Comparison of ENCODE assay signal across 8 cellular contexts in genomic region chrX:115616943-115617563, GRCh38. TPM values are rescaled to one million over a fixed set of nuclear protein-coding genes. Genes with fewer than 3 reads are reported as not detected.
DNase-seq lines count a peak whose midpoint lies in the region; ATAC-seq, FAIRE-seq and TF ChIP-seq lines count a peak whose summit lies in the region.

No MANE protein-coding gene starts in this region.

- peaks cover 0 to 5% (median 1%) of the 10 kb centered on the region in 4 experiments; a peak in 3 of 8 replicates for H3K36me3 ChIP-seq in H1 (ENCODE audit: control insufficient read depth in 2 of 4, insufficient read depth in 4 of 4, low read length in 3 of 4)

- H2BK120ac ChIP-seq in H1 (replicated peaks; ENCODE audit: low read depth, low read length), result no peak overlapping the region

- H3K4me3 ChIP-seq in H1 (ENCODE audit: extremely low read depth in 1 of 4, insufficient read depth in 2 of 4, low read depth in 3 of 4, low read length in 4 of 4), result no peak overlapping the region

- TF ChIP-seq CTCF in H1 (IDR thresholded peaks at IDR 0.05; ENCODE audit: control extremely low read depth in 1 of 3, insufficient read depth in 1 of 3, low read depth in 1 of 3, low read length in 3 of 3), result no peak

- no peak overlapping the region for H2BK20ac ChIP-seq in H1 (ENCODE audit: low read length)

- no peaks in the 10 kb centered on the region for H3K23me2 ChIP-seq in H1 (ENCODE audit: low read depth, low read length)

- peak; percentile 93 for FAIRE-seq in H1 (lab: Jason Lieb, UNC)

- H3K27ac ChIP-seq in H1 (ENCODE audit: low read depth, low read length), result no peak overlapping the region

- POLR2A ChIA-PET in H1 (lab: Charles Lee; ENCODE audit: partially characterized antibody), result no interaction called here

- ATAC-seq in GM21360 (IDR thresholded peaks at IDR 0.05; ENCODE audit: unreplicated experiment) (peak; percentile 100), HG03521 (IDR thresholded peaks at IDR 0.05; ENCODE audit: unreplicated experiment) (peak; percentile 98)

- H3K9me3 ChIP-seq in H1 (ENCODE audit: insufficient read depth in 2 of 2, low read depth in 1 of 2, low read length in 1 of 2), result no peaks in the 10 kb centered on the region

- H4K20me1 ChIP-seq in H1 (replicated peaks in 1 of 2; ENCODE audit: control insufficient read depth in 1 of 2, insufficient read depth in 2 of 2, low read length in 2 of 2), result no peaks in the 10 kb centered on the region

- no peak overlapping the region for H4K5ac ChIP-seq in H1 (ENCODE audit: insufficient read length, low read depth, low read length)

- H2AFZ ChIP-seq in H1 (ENCODE audit: low read length), result no peak overlapping the region

- H2AK5ac ChIP-seq in H1 (ENCODE audit: low read depth, low read length), result no peak overlapping the region

- H3K79me1 ChIP-seq in H1 (ENCODE audit: low read depth, low read length), result no peaks in the 10 kb centered on the region

- H2BK5ac ChIP-seq in H1 (ENCODE audit: low read depth, low read length), result no peak overlapping the region

- TF ChIP-seq RAD21 in H1 (IDR thresholded peaks at IDR 0.05 in 1 of 2, conservative IDR thresholded peaks at IDR 0.05 in 1 of 2; ENCODE audit: low read depth in 2 of 2, low read length in 2 of 2), result no peak

- H3K27me3 ChIP-seq in H1 (replicated peaks in 1 of 4; ENCODE audit: control insufficient read depth in 3 of 4, extremely low read depth in 1 of 4, insufficient read depth in 3 of 4, low read length in 3 of 4), result no peaks in the 10 kb centered on the region

- H3K4me1 ChIP-seq in H1 (replicated peaks in 1 of 4; ENCODE audit: control insufficient read depth in 3 of 4, insufficient read depth in 4 of 4, low read length in 3 of 4), result peaks cover 0 to 6% (median 3%) of the 10 kb centered on the region in 4 experiments; a peak in 3 of 7 replicates

- peak overlapping the region; percentile 27; the same call in 1 of the 2 replicates for H2BK12ac ChIP-seq in H1 (ENCODE audit: low read depth, low read length)

- H3K14ac ChIP-seq in H1 (ENCODE audit: insufficient read length), result no peak overlapping the region

- no peak overlapping the region for H3K56ac ChIP-seq in H1 (replicated peaks; ENCODE audit: insufficient read length, low read depth, low read length)

- H3K18ac ChIP-seq in H1 (ENCODE audit: extremely low read depth, low read length), result no peak overlapping the region

- no peak overlapping the region; a peak in 1 of 7 replicates for H3K9ac ChIP-seq in H1 (replicated peaks in 1 of 4; ENCODE audit: extremely low read depth in 1 of 4, low read depth in 3 of 4, low read length in 3 of 4)

- 71% methylated on average over 5 of the region's 5 CpGs; no CpG with 5 or more reads in 1 of the 2 experiments for WGBS in H1 (ENCODE audit: extremely low coverage in 1 of 2, insufficient coverage in 1 of 2, insufficient read length in 1 of 2, insufficient replicate concordance in 2 of 2, low coverage in 1 of 2, low lambda C conversion rate in 2 of 2, missing lambda C conversion rate in 1 of 2), 2 experiments

- CTCF ChIA-PET in H1 (lab: Charles Lee; ENCODE audit: partially characterized antibody), result no interaction called here

- TF ChIP-seq EP300 in H1 (IDR thresholded peaks at IDR 0.05; ENCODE audit: borderline replicate concordance in 1 of 2, low read depth in 2 of 2, low read length in 2 of 2), result no peak

- TF ChIP-seq POLR2A in H1 (IDR thresholded peaks at IDR 0.05; ENCODE audit: control extremely low read depth in 1 of 2, low read depth in 2 of 2, low read length in 2 of 2), result no peak

- H3K4me2 ChIP-seq in H1 (ENCODE audit: insufficient read depth in 1 of 2, low read depth in 2 of 2, low read length in 2 of 2), result peak overlapping the region in 1 of 2 experiments; percentile 21; a peak in 2 of 4 replicates

- no peak overlapping the region for H2BK15ac ChIP-seq in H1 (ENCODE audit: low read length)

- no peak overlapping the region for H3K4ac ChIP-seq in H1 (replicated peaks; ENCODE audit: insufficient read length, low read depth, low read length)

- DNase-seq in AG08396 (ENCODE audit: low spot score) (peak; percentile 14), H1 (ENCODE audit: low read depth in 1 of 2, low spot score in 2 of 2) (peak in 1 of 2 experiments; percentile 5), smooth muscle cell of the brain vasculature (ENCODE audit: low read depth, low spot score) (peak; percentile 57), hypothalamus (lab: John Stamatoyannopoulos, UW) (no peak), NCI-H2171 treated with DMSO at 0.1 percent for 48 hours (lab: John Stamatoyannopoulos, UW) (no peak)
- DNase-seq in activated CD4-positive, alpha-beta T cell treated with anti-CD3 and anti-CD28 coated beads, Interleukin-2, amount 50 U/mL, for 1 hour, result no peak

- H3K23ac ChIP-seq in H1 (ENCODE audit: insufficient read length), result no peak overlapping the region

- H4K91ac ChIP-seq in H1 (replicated peaks; ENCODE audit: insufficient read length, low read length), result no peak overlapping the region

- H4K8ac ChIP-seq in H1 (ENCODE audit: extremely low read depth, insufficient read depth, low read length), result no peak overlapping the region

- peaks cover 0 to 38% of the 10 kb centered on the region in 2 experiments; a peak in 2 of 4 replicates for H3K79me2 ChIP-seq in H1 (ENCODE audit: control insufficient read depth in 1 of 2, insufficient read depth in 2 of 2, low read length in 2 of 2)

TF ChIP-seq in H1, 55 proteins besides CTCF, POLR2A, EP300 and RAD21 (continues in another document):
- no peak for TF ChIP-seq CREB1 (IDR thresholded peaks at IDR 0.05)

RNA-seq across cellular contexts. Expression of gene PLS3, which starts 56.1 kb away (rescaled TPM):
- 185 and 188 TPM in 2 replicates for total RNA-seq in H1 (2021; fragmentation: NEBNext Ultra II Directional; extraction: Animal tissue kit (Norgen Biotek cat#: 25700))
- polyA plus RNA-seq in H1 (2011; rRNA removed), result 55.2 and 107 TPM in 2 replicates
- 143 TPM for polyA plus RNA-seq in H1 (2011; cell fraction: cytosol; rRNA removed)
- polyA plus RNA-seq in H1 (2011; cell fraction: nucleus; rRNA removed), result 69.2 TPM
- polyA plus RNA-seq in H1 (2012, experiment 1 of 2), result 152 to 225 TPM (median 173 TPM) in 4 replicates
- 14.6 TPM for polyA plus RNA-seq in H1 (2012, experiment 2 of 2)
- polyA plus RNA-seq in H1 (2013, experiment 1 of 2), result 90.2 TPM
- 91.0 TPM for polyA plus RNA-seq in H1 (2013, experiment 2 of 2)
- 153 and 370 TPM in 2 replicates for polyA minus RNA-seq in H1 (2011; rRNA and poly(A)+ RNA removed)
- polyA minus RNA-seq in H1 (2011; cell fraction: cytosol; rRNA and poly(A)+ RNA removed), result 150 TPM
- 97.3 TPM for polyA minus RNA-seq in H1 (2011; cell fraction: nucleus; rRNA and poly(A)+ RNA removed)

Comparison
In these comparisons a context has a peak if more than half of its experiments do, and no peak if none do; other contexts are left out.
1. DNase-seq: peak in AG08396 (single experiment) and smooth muscle cell of the brain vasculature (single experiment); none in hypothalamus (0 of 51), NCI-H2171 treated with DMSO at 0.1 percent for 48 hours (single experiment) and activated CD4-positive, alpha-beta T cell treated with anti-CD3 and anti-CD28 coated beads, Interleukin-2, amount 50 U/mL, for 1 hour (single experiment).